Comparison of ENCODE assay signal across 19 cellular contexts in the genomic region with DNA sequence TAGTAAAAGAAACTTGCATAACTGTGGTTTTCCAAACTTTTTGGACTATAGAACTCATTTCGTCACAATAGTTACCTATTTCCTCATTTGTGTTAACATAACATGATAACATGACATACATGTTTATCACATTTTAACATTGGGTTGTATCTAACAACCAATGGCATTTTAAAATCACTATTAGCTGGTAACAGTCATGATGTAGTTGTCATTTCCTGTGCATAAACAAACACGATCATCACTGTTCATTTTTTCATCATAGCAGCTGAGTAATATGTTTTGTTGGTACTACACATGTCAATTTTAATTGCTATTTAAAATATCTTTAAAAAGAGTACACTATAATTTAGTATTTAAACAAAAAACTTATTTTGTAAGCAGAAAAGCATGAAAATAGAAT.
"Had no signal": no experiment of that assay in that cellular context is flagged by ENCODE, and none has a peak within 500 bp of the region (broad histone marks: within the 10 kb centered on the region; RNA-seq: fewer than 3 reads in every experiment).

No MANE protein-coding gene starts in this region.

- H3K9me3 Mint-ChIP-seq: activated T-cell treated with anti-CD3 and anti-CD28 coated beads, Interleukin-2, amount 50 U/mL, for 24 hours; activated T-helper 17 cell treated with anti-CD3 and anti-CD28 coated beads, Interleukin-2, amount 50 U/mL, for 72 hours had no signal

- H3K4me3 ChIP-seq: esophagus muscularis mucosa, hepatocyte, lower lobe of right lung, mucosa of descending colon, tibial artery had no signal

- DNase-seq: activated CD4-positive, alpha-beta T cell treated with anti-CD3 and anti-CD28 coated beads for 1 hour; activated naive CD4-positive, alpha-beta T cell; activated T-cell treated with anti-CD3 and anti-CD28 coated beads, Interleukin-2, amount 50 U/mL, for 24 hours; central memory CD4-positive, alpha-beta T cell; foreskin melanocyte; glutamatergic neuron; immature natural killer cell; lower lobe of right lung; mucosa of descending colon; nephron progenitor cell; small intestine; stimulated activated CD4-positive, alpha-beta T cell treated with anti-CD3 and anti-CD28 coated beads, Interleukin-2, amount 100 ng/mL, for 24 hours; stimulated activated naive CD8-positive, alpha-beta T cell treated with anti-CD3 and anti-CD28 coated beads, Interleukin-15, amount 100 ng/mL, for 72 hours; tibial artery had no signal

- H3K79me2 ChIP-seq: hepatocyte had no signal

- H2AFZ ChIP-seq: hepatocyte had no signal

- H3K27ac Mint-ChIP-seq: activated naive CD8-positive, alpha-beta T cell; activated T-cell treated with anti-CD3 and anti-CD28 coated beads, Interleukin-2, amount 50 U/mL, for 24 hours; activated T-helper 17 cell treated with anti-CD3 and anti-CD28 coated beads, Interleukin-2, amount 50 U/mL, for 72 hours; immature natural killer cell; nephron progenitor cell; stimulated activated effector memory CD8-positive, alpha-beta T cell treated with anti-CD3 and anti-CD28 coated beads, Interleukin-12 subunit alpha, Interleukin-12 subunit beta, amount 100 ng/mL, for 72 hours; stimulated activated naive CD8-positive, alpha-beta T cell treated with anti-CD3 and anti-CD28 coated beads, Interleukin-15, amount 100 ng/mL, for 72 hours had no signal

- H3K36me3 Mint-ChIP-seq: activated naive CD8-positive, alpha-beta T cell; immature natural killer cell; stimulated activated effector memory CD8-positive, alpha-beta T cell treated with anti-CD3 and anti-CD28 coated beads, Interleukin-12 subunit alpha, Interleukin-12 subunit beta, amount 100 ng/mL, for 72 hours had no signal

- H3K36me3 ChIP-seq: esophagus muscularis mucosa, lower lobe of right lung, tibial artery had no signal

- H3K4me1 Mint-ChIP-seq: activated T-helper 17 cell treated with anti-CD3 and anti-CD28 coated beads, Interleukin-2, amount 50 U/mL, for 72 hours; immature natural killer cell; nephron progenitor cell; stimulated activated effector memory CD8-positive, alpha-beta T cell treated with anti-CD3 and anti-CD28 coated beads, Interleukin-12 subunit alpha, Interleukin-12 subunit beta, amount 100 ng/mL, for 72 hours; stimulated activated naive CD8-positive, alpha-beta T cell treated with anti-CD3 and anti-CD28 coated beads, Interleukin-15, amount 100 ng/mL, for 72 hours had no signal

- H3K27me3 Mint-ChIP-seq: activated naive CD8-positive, alpha-beta T cell; activated T-cell treated with anti-CD3 and anti-CD28 coated beads, Interleukin-2, amount 50 U/mL, for 24 hours; activated T-helper 17 cell treated with anti-CD3 and anti-CD28 coated beads, Interleukin-2, amount 50 U/mL, for 72 hours; stimulated activated naive CD8-positive, alpha-beta T cell treated with anti-CD3 and anti-CD28 coated beads, Interleukin-15, amount 100 ng/mL, for 72 hours had no signal

- H3K4me3 Mint-ChIP-seq: activated naive CD8-positive, alpha-beta T cell; activated T-cell treated with anti-CD3 and anti-CD28 coated beads, Interleukin-2, amount 50 U/mL, for 24 hours; activated T-helper 17 cell treated with anti-CD3 and anti-CD28 coated beads, Interleukin-2, amount 50 U/mL, for 72 hours; immature natural killer cell; nephron progenitor cell; stimulated activated effector memory CD8-positive, alpha-beta T cell treated with anti-CD3 and anti-CD28 coated beads, Interleukin-12 subunit alpha, Interleukin-12 subunit beta, amount 100 ng/mL, for 72 hours; stimulated activated naive CD8-positive, alpha-beta T cell treated with anti-CD3 and anti-CD28 coated beads, Interleukin-15, amount 100 ng/mL, for 72 hours had no signal

- H3K4me2 ChIP-seq: hepatocyte had no signal

- H3K27me3 ChIP-seq: hepatocyte, tibial artery had no signal

- H3K4me1 ChIP-seq: esophagus muscularis mucosa, lower lobe of right lung, tibial artery had no signal

- H3K9me3 ChIP-seq: lower lobe of right lung, mucosa of descending colon, tibial artery had no signal

- H3K27ac ChIP-seq: esophagus muscularis mucosa, hepatocyte, lower lobe of right lung, tibial artery had no signal
